ENCODE assay signal across 16 cellular contexts in the genomic region with DNA sequence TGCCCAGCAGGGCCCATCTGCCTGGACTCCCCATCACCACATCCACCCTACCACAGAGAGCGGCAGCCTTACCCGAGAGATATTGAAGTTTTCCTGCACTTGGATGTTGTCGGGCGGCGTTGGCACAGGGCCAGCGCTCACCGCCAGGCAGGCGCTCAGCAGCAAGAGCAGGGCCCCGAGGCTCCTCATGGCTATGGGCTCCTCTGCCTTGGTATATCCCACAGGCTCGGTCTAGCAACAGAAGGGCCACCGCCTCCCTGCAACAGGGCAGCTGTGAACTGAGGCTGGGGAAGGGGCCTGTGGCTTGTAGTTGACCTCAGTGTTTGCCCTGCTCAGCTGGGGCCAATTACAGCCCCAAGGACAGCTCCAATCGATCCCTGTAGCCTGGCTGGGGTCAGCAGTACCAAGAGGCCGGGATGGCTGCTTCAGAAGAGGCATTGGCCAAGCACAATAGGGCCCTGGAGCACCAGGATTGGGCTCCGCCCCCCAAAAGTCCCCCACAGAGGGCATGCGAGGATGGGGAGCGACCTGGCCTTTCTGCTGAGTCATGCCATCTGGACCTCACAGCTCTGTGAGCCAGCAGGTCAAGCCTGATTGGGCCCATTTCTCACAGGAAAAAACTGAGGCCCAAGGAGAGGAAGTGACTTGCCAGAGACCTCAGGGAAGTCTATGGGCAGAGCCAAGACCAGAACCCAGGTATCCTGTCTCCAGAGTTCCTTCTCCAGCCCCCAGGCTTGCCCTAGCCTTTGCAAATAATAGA. TPM values are rescaled to one million over a fixed set of nuclear protein-coding genes. Genes with fewer than 3 reads are reported as not detected.
DNase-seq lines count a peak whose midpoint lies in the region; ATAC-seq, FAIRE-seq and TF ChIP-seq lines count a peak whose summit lies in the region.
"Had no signal": no experiment of that assay in that cellular context is flagged by ENCODE, and none has a peak within 500 bp of the region (broad histone marks: within the 10 kb centered on the region; RNA-seq: fewer than 3 reads in every experiment).

A gene (minus strand): TSS at position 280 of the 760 bp plus-strand sequence. CDS start 91 bp downstream, at position 189.

- no peaks in the 10 kb centered on the region for H3K79me1 ChIP-seq in IMR-90 (ENCODE audit: low read depth in 1 of 2, low read length in 2 of 2)
- H3K79me1 ChIP-seq in H1 (ENCODE audit: low read depth, low read length), result no peaks in the 10 kb centered on the region

- ATAC-seq in IMR-90 (ENCODE audit: low read depth) (no peak), GM19467 (IDR thresholded peaks at IDR 0.05; ENCODE audit: unreplicated experiment) (no peak)

- no peaks in the 10 kb centered on the region for H4K20me1 ChIP-seq in IMR-90 (ENCODE audit: insufficient read depth, low read length)
- peaks cover 0 to 1% of the 10 kb centered on the region in 2 experiments for H4K20me1 ChIP-seq in H1 (replicated peaks in 1 of 2; ENCODE audit: control insufficient read depth in 1 of 2, insufficient read depth in 2 of 2, low read length in 2 of 2)
- H4K20me1 ChIP-seq in osteoblast (ENCODE audit: insufficient read depth, low read length), result no peaks in the 10 kb centered on the region

- H3K4me1 ChIP-seq in IMR-90 (ENCODE audit: control insufficient read depth, insufficient read depth, low read length), result no peaks in the 10 kb centered on the region; the same call in 1 of the 2 replicates
- H3K4me1 ChIP-seq in H1 (replicated peaks in 1 of 4; ENCODE audit: control insufficient read depth in 3 of 4, insufficient read depth in 4 of 4, low read length in 3 of 4), result peaks cover 0 to 6% (median 3%) of the 10 kb centered on the region in 4 experiments; a peak in 4 of 7 replicates
- no peaks in the 10 kb centered on the region for H3K4me1 ChIP-seq in osteoblast (ENCODE audit: insufficient read depth, low read length)

- no peaks in the 10 kb centered on the region for H3K9me1 ChIP-seq in IMR-90 (ENCODE audit: insufficient read depth, low read length)

- H2BK12ac ChIP-seq in H1 (ENCODE audit: low read depth, low read length), result peak within 1 kb of the TSS; percentile 80; the same call in 1 of the 2 replicates

- H3K23ac ChIP-seq in IMR-90 (ENCODE audit: low read depth, low read length), result no peak within 1 kb of the TSS
- H3K23ac ChIP-seq in H1 (ENCODE audit: insufficient read length), result no peak within 1 kb of the TSS

- TF ChIP-seq RAD21 in IMR-90 (IDR thresholded peaks at IDR 0.05; ENCODE audit: low read length) (no peak), H1 (IDR thresholded peaks at IDR 0.05 in 1 of 2, conservative IDR thresholded peaks at IDR 0.05 in 1 of 2; ENCODE audit: low read depth in 2 of 2, low read length in 2 of 2) (no peak)

- H3K27me3 ChIP-seq in IMR-90 (ENCODE audit: control insufficient read depth, insufficient read depth, low read length), result peaks cover 45% of the 10 kb centered on the region
- H3K27me3 ChIP-seq in H1 (replicated peaks in 1 of 4; ENCODE audit: control insufficient read depth in 3 of 4, extremely low read depth in 1 of 4, insufficient read depth in 3 of 4, low read length in 3 of 4), result peaks cover 0 to 3% (median under 1%) of the 10 kb centered on the region in 4 experiments; a peak in 3 of 7 replicates
- H3K27me3 ChIP-seq in osteoblast (ENCODE audit: insufficient read depth, low read length), result peaks cover 35% of the 10 kb centered on the region
- H3K27me3 ChIP-seq: tibial artery had no signal

- peak; percentile 60 for DNase-seq in COLO668 (lab: John Stamatoyannopoulos, UW; ENCODE audit: unreplicated experiment)
- no peak for DNase-seq in IMR-90
- no peak for DNase-seq in H1 (ENCODE audit: low read depth in 1 of 2, low spot score in 2 of 2)
- DNase-seq in osteoblast (ENCODE audit: insufficient read length, low spot score, missing footprints), result peak; percentile 21
- no peak for DNase-seq in head of caudate nucleus
- DNase-seq in MV-4-11 (lab: John Stamatoyannopoulos, UW), result no peak
- DNase-seq: activated naive CD4-positive, alpha-beta T cell treated with Interleukin-2 at 50 U/mL for 16 hours; C1 segment of cervical spinal cord; endodermal cell; GF-D8; GOT3; NCI-H2029 treated with DMSO at 0.1 percent for 48 hours had no signal

- in situ Hi-C loops in IMR-90 (cut with MboI; ENCODE audit: low sequenced_read_pairs), result no loop called here

- H2BK20ac ChIP-seq in IMR-90 (ENCODE audit: low read depth, low read length), result no peak within 1 kb of the TSS
- H2BK20ac ChIP-seq in H1 (ENCODE audit: low read length), result peak within 1 kb of the TSS; percentile 66; the same call in 1 of the 2 replicates

- no peaks in the 10 kb centered on the region; the same call in 1 of the 2 replicates for H3K9me3 ChIP-seq in IMR-90 (ENCODE audit: control insufficient read depth, insufficient read depth, low read length)
- H3K9me3 ChIP-seq in H1 (ENCODE audit: insufficient read depth in 2 of 2, low read depth in 1 of 2, low read length in 1 of 2), result no peaks in the 10 kb centered on the region
- no peaks in the 10 kb centered on the region for H3K9me3 ChIP-seq in osteoblast (ENCODE audit: low read depth, low read length)
- H3K9me3 ChIP-seq: tibial artery had no signal

- no peak for FAIRE-seq in H1 (lab: Jason Lieb, UNC)
- FAIRE-seq: GM18507, islet of Langerhans had no signal

- H2BK120ac ChIP-seq in IMR-90 (ENCODE audit: low read depth, low read length) (no peak within 1 kb of the TSS), H1 (replicated peaks; ENCODE audit: low read depth, low read length) (no peak within 1 kb of the TSS)

- H3K14ac ChIP-seq in IMR-90 (replicated peaks; ENCODE audit: low read depth, low read length) (no peak within 1 kb of the TSS), H1 (ENCODE audit: insufficient read length) (no peak within 1 kb of the TSS)

- H3K4ac ChIP-seq in IMR-90 (ENCODE audit: low read depth, low read length) (no peak within 1 kb of the TSS), H1 (replicated peaks; ENCODE audit: insufficient read length, low read depth, low read length) (no peak within 1 kb of the TSS)

- H3K79me2 ChIP-seq in H1 (ENCODE audit: control insufficient read depth in 1 of 2, insufficient read depth in 2 of 2, low read length in 2 of 2) (no peaks in the 10 kb centered on the region), osteoblast (ENCODE audit: insufficient read depth, low read length) (no peaks in the 10 kb centered on the region)

- H3K27ac ChIP-seq in IMR-90 (ENCODE audit: insufficient read depth, low read length), result no peak within 1 kb of the TSS
- H3K27ac ChIP-seq in H1 (ENCODE audit: low read depth, low read length), result no peak within 1 kb of the TSS; the same call in 1 of the 2 replicates
- no peak within 1 kb of the TSS for H3K27ac ChIP-seq in osteoblast (ENCODE audit: low read depth, low read length)
- H3K27ac ChIP-seq: tibial artery had no signal

- H2AFZ ChIP-seq in IMR-90 (replicated peaks; ENCODE audit: low read length, poor library complexity), result no peak within 1 kb of the TSS
- peak within 1 kb of the TSS; percentile 80; the same call in 1 of the 2 replicates for H2AFZ ChIP-seq in H1 (ENCODE audit: low read length)
- H2AFZ ChIP-seq in osteoblast (ENCODE audit: low read length), result no peak within 1 kb of the TSS

- POLR2A ChIA-PET in IMR-90 (lab: Charles Lee; ENCODE audit: unreplicated experiment) (interaction anchor here (0.6 kb wide), 1 partner anchor 25 kb away, joined by 3 read pairs; no protein-coding TSS in a partner anchor), H1 (lab: Charles Lee; ENCODE audit: partially characterized antibody) (no interaction called here)

- BruUV-seq in IMR-90 (replicated peaks; lab: Mats Ljungman, UMichigan), result no TSS peak

- H3K18ac ChIP-seq in IMR-90 (ENCODE audit: low read depth, low read length) (no peak within 1 kb of the TSS), H1 (ENCODE audit: extremely low read depth, low read length) (peak within 1 kb of the TSS; percentile 90; the same call in 1 of the 2 replicates)

- TF ChIP-seq EP300 in H1 (IDR thresholded peaks at IDR 0.05; ENCODE audit: borderline replicate concordance in 1 of 2, low read depth in 2 of 2, low read length in 2 of 2), result no peak

- no peak within 1 kb of the TSS for H2AK9ac ChIP-seq in IMR-90 (replicated peaks; ENCODE audit: low read depth, low read length, poor library complexity)

- H2AK5ac ChIP-seq in IMR-90 (ENCODE audit: low read depth, low read length), result no peak within 1 kb of the TSS
- H2AK5ac ChIP-seq in H1 (ENCODE audit: low read depth, low read length), result no peak within 1 kb of the TSS

- H4K5ac ChIP-seq in IMR-90 (ENCODE audit: low read depth, low read length), result no peak within 1 kb of the TSS
- no peak within 1 kb of the TSS for H4K5ac ChIP-seq in H1 (ENCODE audit: insufficient read length, low read depth, low read length)

- no peak within 1 kb of the TSS for H4K8ac ChIP-seq in IMR-90 (ENCODE audit: low read depth in 2 of 2, low read length in 2 of 2)
- H4K8ac ChIP-seq in H1 (ENCODE audit: extremely low read depth, insufficient read depth, low read length), result no peak within 1 kb of the TSS; the same call in 1 of the 2 replicates

- TF ChIP-seq CTCF in IMR-90 (conservative IDR thresholded peaks at IDR 0.05; ENCODE audit: low read depth, low read length) (no peak), H1 (IDR thresholded peaks at IDR 0.05; ENCODE audit: control extremely low read depth in 1 of 3, insufficient read depth in 1 of 3, low read depth in 1 of 3, low read length in 3 of 3) (no peak), osteoblast (IDR thresholded peaks at IDR 0.05; ENCODE audit: extremely low read depth, low read depth, low read length) (no peak)

- no peaks in the 10 kb centered on the region; the same call in 1 of the 2 replicates for H3K23me2 ChIP-seq in H1 (ENCODE audit: low read depth, low read length)

- H3K4me2 ChIP-seq in IMR-90 (ENCODE audit: low read depth, low read length), result no peak within 1 kb of the TSS
- no peak within 1 kb of the TSS for H3K4me2 ChIP-seq in H1 (ENCODE audit: insufficient read depth in 1 of 2, low read depth in 2 of 2, low read length in 2 of 2)
- H3K4me2 ChIP-seq in osteoblast (ENCODE audit: insufficient read depth, low read length), result no peak within 1 kb of the TSS

- CTCF ChIA-PET in IMR-90 (lab: Yijun Ruan, JAX), result no interaction called here
- CTCF ChIA-PET in H1 (lab: Charles Lee; ENCODE audit: partially characterized antibody), result interaction anchor here (0.6 to 10.3 kb wide), 21 partner anchors 10 to 851 kb away, joined by 3 to 144 read pairs (median 4); no protein-coding TSS in a partner anchor

- H4K91ac ChIP-seq in IMR-90 (ENCODE audit: insufficient read depth, low read depth, low read length) (no peak within 1 kb of the TSS), H1 (replicated peaks; ENCODE audit: insufficient read length, low read length) (peak within 1 kb of the TSS; percentile 6)

- H2BK15ac ChIP-seq in IMR-90 (ENCODE audit: low read depth, low read length), result no peak within 1 kb of the TSS
- 0 out of 2 replicates have a peak within 1 kb of the TSS, but pooled peaks have one; percentile 81 for H2BK15ac ChIP-seq in H1 (ENCODE audit: low read length)

- H3K56ac ChIP-seq in IMR-90 (ENCODE audit: extremely low read depth, insufficient read depth, low read length) (no peak within 1 kb of the TSS), H1 (replicated peaks; ENCODE audit: insufficient read length, low read depth, low read length) (no peak within 1 kb of the TSS)

- H3K9ac ChIP-seq in IMR-90 (ENCODE audit: low read depth, low read length) (no peak within 1 kb of the TSS), H1 (replicated peaks in 1 of 4; ENCODE audit: extremely low read depth in 1 of 4, low read depth in 3 of 4, low read length in 3 of 4) (no peak within 1 kb of the TSS)

- intact Hi-C loops in IMR-90 (cut with micrococcal nuclease), result no loop called here
- intact Hi-C loops in head of caudate nucleus (cut with DNase I), result no loop called here

- H3K4me3 ChIP-seq in IMR-90 (ENCODE audit: insufficient read depth, low read depth, low read length) (no peak within 1 kb of the TSS), H1 (ENCODE audit: extremely low read depth in 1 of 4, insufficient read depth in 2 of 4, low read depth in 3 of 4, low read length in 4 of 4) (no peak within 1 kb of the TSS), osteoblast (ENCODE audit: insufficient read depth, low read length) (no peak within 1 kb of the TSS)
- H3K4me3 ChIP-seq: tibial artery had no signal

- H2BK5ac ChIP-seq in IMR-90 (ENCODE audit: low read depth, low read length, poor library complexity, severe bottlenecking), result no peak within 1 kb of the TSS
- H2BK5ac ChIP-seq in H1 (ENCODE audit: low read depth, low read length), result peak within 1 kb of the TSS; percentile 9; the same call in 1 of the 2 replicates

- dilution Hi-C loops in IMR-90 (cut with HindIII; ENCODE audit: low sequenced_read_pairs, unreplicated experiment), result no loop called here

- WGBS in IMR-90 (ENCODE audit: extremely low coverage in 2 of 2, insufficient read length in 1 of 2), 2 experiments, result 44% methylated on average over 3 of the region's 16 CpGs; no CpG with 5 or more reads in 1 of the 2 experiments
- WGBS in H1 (ENCODE audit: extremely low coverage in 1 of 2, insufficient coverage in 1 of 2, insufficient read length in 1 of 2, insufficient replicate concordance in 2 of 2, low coverage in 1 of 2, low lambda C conversion rate in 2 of 2, missing lambda C conversion rate in 1 of 2), 2 experiments, result 85% methylated on average over 16 of the region's 16 CpGs; no CpG with 5 or more reads in 1 of the 2 experiments

- no peak for TF ChIP-seq POLR2A in IMR-90 (IDR thresholded peaks at IDR 0.05; ENCODE audit: low read depth, low read length)
- no peak for TF ChIP-seq POLR2A in H1 (IDR thresholded peaks at IDR 0.05; ENCODE audit: control extremely low read depth in 1 of 2, low read depth in 2 of 2, low read length in 2 of 2)

- H3K36me3 ChIP-seq in IMR-90 (ENCODE audit: control insufficient read depth, insufficient read depth, low read length) (no peaks in the 10 kb centered on the region), H1 (ENCODE audit: control insufficient read depth in 2 of 4, insufficient read depth in 4 of 4, low read length in 3 of 4) (no peaks in the 10 kb centered on the region), osteoblast (ENCODE audit: insufficient read depth, low read length) (no peaks in the 10 kb centered on the region)
- H3K36me3 ChIP-seq: tibial artery had no signal

RNA-seq across cellular contexts. Expression of the gene that starts here (rescaled TPM):
- not detected in 2 replicates for total RNA-seq in IMR-90 (2012; rRNA removed)
- polyA plus RNA-seq in IMR-90 (2012; rRNA removed), result not detected in 2 replicates
- polyA plus RNA-seq in IMR-90 (2012; cell fraction: cytosol; rRNA removed), result 0.10 and 0.13 TPM in 2 replicates
- not detected in 2 replicates for polyA plus RNA-seq in IMR-90 (2012; cell fraction: nucleus; rRNA removed; ENCODE audit: low replicate concordance)
- total RNA-seq in H1 (2021; fragmentation: NEBNext Ultra II Directional; extraction: Animal tissue kit (Norgen Biotek cat#: 25700)), result 3.0 and 3.1 TPM in 2 replicates
- 4.0 and 4.9 TPM in 2 replicates for polyA plus RNA-seq in H1 (2011; rRNA removed)
- 6.0 TPM for polyA plus RNA-seq in H1 (2011; cell fraction: cytosol; rRNA removed)
- polyA plus RNA-seq in H1 (2011; cell fraction: nucleus; rRNA removed), result 6.0 TPM
- polyA plus RNA-seq in H1 (2012, experiment 1 of 2), result 3.3 to 5.6 TPM (median 4.6 TPM) in 4 replicates
- polyA plus RNA-seq in H1 (2012, experiment 2 of 2), result 5.3 TPM
- 6.0 TPM for polyA plus RNA-seq in H1 (2013, experiment 1 of 2)
- polyA plus RNA-seq in H1 (2013, experiment 2 of 2), result 6.6 TPM
- 1.9 and 3.4 TPM in 2 replicates for polyA minus RNA-seq in H1 (2011; rRNA and poly(A)+ RNA removed)
- polyA minus RNA-seq in H1 (2011; cell fraction: cytosol; rRNA and poly(A)+ RNA removed), result 2.7 TPM
- 2.3 TPM for polyA minus RNA-seq in H1 (2011; cell fraction: nucleus; rRNA and poly(A)+ RNA removed)
- not detected in 2 replicates for total RNA-seq in osteoblast

Comparison
In these comparisons a context has a peak if more than half of its experiments do, and no peak if none do; other contexts are left out.
1. Peak in DNase-seq in osteoblast; RNA of the gene not detected or under 1 TPM.